9 cellular contexts compared by ENCODE assay signal in the genomic region with DNA sequence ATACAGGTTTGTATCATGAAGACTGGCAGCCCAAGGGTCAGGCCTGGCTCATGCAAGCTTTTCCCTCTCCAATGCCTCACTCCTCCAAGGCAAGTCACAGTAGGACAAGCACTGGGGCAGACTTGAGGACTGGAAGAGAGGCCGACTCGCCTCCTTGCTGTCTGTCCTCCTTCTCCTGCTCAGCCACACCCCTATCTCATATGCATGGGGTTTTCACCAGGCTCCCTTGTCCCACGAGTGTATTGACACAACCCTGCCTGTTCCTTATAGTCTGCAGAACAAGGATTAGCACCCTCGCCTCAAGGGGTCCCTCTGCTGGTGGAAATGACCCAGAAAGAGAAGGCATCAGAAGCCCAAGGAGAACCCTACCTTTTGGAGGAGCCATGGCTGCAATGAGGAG.
A peak's percentile ranks its signal among the peaks of the same experiment; 100 is the strongest.
DNase-seq lines count a peak whose midpoint lies in the region; ATAC-seq and TF ChIP-seq lines count a peak whose summit lies in the region.
"Had no signal": no experiment of that assay in that cellular context is flagged by ENCODE, and none has a peak within 500 bp of the region (broad histone marks: within the 10 kb centered on the region; RNA-seq: fewer than 3 reads in every experiment).

No MANE protein-coding gene starts in this region.

- H3K36me3 Mint-ChIP-seq in T-helper 2 cell treated with Interferon-gamma antibody and Interleukin-4, amounts not matched to agents 5 μg/mL and 100 μg/mL, for 36 hours (ENCODE audit: low read depth) = no peaks in the 10 kb centered on the region

- in situ Hi-C loops in ACHN (cut with HindIII; ENCODE audit: low pct_ligation_motif_present, low pct_unique_long_range_greater_than_20kb, low sequenced_read_pairs) = no loop called here

- no peak overlapping the region for H3K4me3 Mint-ChIP-seq in T-helper 2 cell treated with Interferon-gamma antibody and Interleukin-4, amounts not matched to agents 5 μg/mL and 100 μg/mL, for 36 hours

- no peak overlapping the region for H3K27ac Mint-ChIP-seq in T-helper 2 cell treated with Interferon-gamma antibody and Interleukin-4, amounts not matched to agents 5 μg/mL and 100 μg/mL, for 36 hours

- no peaks in the 10 kb centered on the region for H3K4me1 Mint-ChIP-seq in T-helper 2 cell treated with Interferon-gamma antibody and Interleukin-4, amounts not matched to agents 5 μg/mL and 100 μg/mL, for 36 hours (ENCODE audit: low read depth)

- no peak overlapping the region for H3K4me3 ChIP-seq in GM12864 (ENCODE audit: low read depth, low read length)

- no peaks in the 10 kb centered on the region for H3K27me3 Mint-ChIP-seq in T-helper 2 cell treated with Interferon-gamma antibody and Interleukin-4, amounts not matched to agents 5 μg/mL and 100 μg/mL, for 36 hours (ENCODE audit: low read depth)

- H3K9me3 Mint-ChIP-seq in T-helper 2 cell treated with Interferon-gamma antibody and Interleukin-4, amounts not matched to agents 5 μg/mL and 100 μg/mL, for 36 hours = peaks cover 3% of the 10 kb centered on the region

- no peak for ATAC-seq in HG02870 (IDR thresholded peaks at IDR 0.05; ENCODE audit: unreplicated experiment)
- no peak for ATAC-seq in GM21528 (IDR thresholded peaks at IDR 0.05; ENCODE audit: low FRiP score, unreplicated experiment)
- ATAC-seq in HG02759 (IDR thresholded peaks at IDR 0.05; ENCODE audit: unreplicated experiment) = no peak

- DNase-seq in ACHN (peak; percentile 69), GM12864 (ENCODE audit: low read depth) (no peak), NCI-H69 (lab: John Stamatoyannopoulos, UW) (peak; percentile 34), foreskin melanocyte (peak; percentile 22)
- no peak for DNase-seq in T-helper 2 cell treated with Interferon-gamma antibody and Interleukin-4, amounts not matched to agents 5 μg/mL and 100 μg/mL, for 36 hours (ENCODE audit: low spot score)
- DNase-seq: hippocampal formation had no signal

- TF ChIP-seq CTCF in GM12864 (IDR thresholded peaks at IDR 0.05; ENCODE audit: low read depth, low read length, missing control alignments) = peak; percentile 50

Comparison
In these comparisons a context has a peak if more than half of its experiments do, and no peak if none do; other contexts are left out.
1. DNase-seq: peak in ACHN (single experiment), NCI-H69 (single experiment) and foreskin melanocyte (single experiment); none in GM12864 (single experiment) and T-helper 2 cell treated with Interferon-gamma antibody and Interleukin-4, amounts not matched to agents 5 μg/mL and 100 μg/mL, for 36 hours (single experiment).